12 cellular contexts compared by ENCODE assay signal in the genomic region with DNA sequence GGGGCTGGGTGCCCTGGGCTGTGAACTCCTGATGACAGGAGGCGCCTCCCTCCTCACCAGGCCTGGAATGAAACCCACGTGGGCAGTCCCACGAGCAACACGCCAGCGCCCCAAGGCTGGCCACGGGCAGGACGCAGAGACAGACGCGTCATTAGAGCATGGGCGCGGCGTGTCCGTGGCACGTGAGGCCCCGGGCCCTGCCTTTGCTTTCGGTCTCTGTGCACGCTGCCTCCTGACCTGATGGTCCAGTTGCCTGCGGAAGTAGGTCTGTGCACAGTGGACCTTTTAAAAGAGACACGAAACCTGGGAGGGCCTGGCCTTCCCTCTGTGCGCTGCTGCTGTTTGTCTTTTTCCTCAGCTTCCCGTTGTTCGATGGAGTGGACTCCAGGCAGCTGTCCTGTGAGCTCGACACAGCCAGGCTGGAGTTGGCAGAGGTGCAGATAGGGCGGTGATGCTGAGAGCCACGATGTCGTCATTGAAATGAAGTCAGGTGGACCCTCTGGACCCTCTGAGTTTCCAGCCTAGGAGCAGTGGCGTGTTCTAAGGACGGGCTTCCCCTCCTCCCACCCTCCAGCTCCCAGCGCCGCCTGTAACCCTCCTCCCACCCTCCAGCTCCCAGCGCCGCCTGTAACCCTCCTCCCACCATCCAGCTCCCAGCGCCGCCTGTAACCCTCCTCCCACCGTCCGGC. TPM values are rescaled to one million over a fixed set of nuclear protein-coding genes. Genes with fewer than 3 reads are reported as not detected.
"Had no signal": no experiment of that assay in that cellular context is flagged by ENCODE, and none has a peak within 500 bp of the region (broad histone marks: within the 10 kb centered on the region; RNA-seq: fewer than 3 reads in every experiment).

No MANE protein-coding gene starts in this region.

- ATAC-seq: stimulated activated memory B cell treated with anti-CD40 and anti-IgM and Interleukin-4, amounts not matched to agents 10 μg/mL and 1 μg/mL and 100 μg/mL, for 72 hours; T-cell had no signal

- H3K4me3 ChIP-seq: SK-N-MC, smooth muscle cell had no signal

- H3K27me3 Mint-ChIP-seq: activated CD4-positive, alpha-beta memory T cell treated with anti-CD3 and anti-CD28 coated beads, Interleukin-2, amount 10 ng/mL, durations not matched to agents 7 days and 5 days had no signal

- H3K4me1 Mint-ChIP-seq: activated CD4-positive, alpha-beta memory T cell treated with anti-CD3 and anti-CD28 coated beads, Interleukin-2, amount 10 ng/mL, durations not matched to agents 7 days and 5 days; stimulated activated memory B cell treated with anti-CD40 and anti-IgM and Interleukin-4, amounts not matched to agents 10 μg/mL and 1 μg/mL and 100 μg/mL, for 72 hours; T-cell had no signal

- DNase-seq: activated CD4-positive, alpha-beta memory T cell treated with anti-CD3 and anti-CD28 coated beads, Interleukin-2, amount 10 ng/mL, durations not matched to agents 7 days and 5 days; activated naive CD4-positive, alpha-beta T cell; hippocampal formation; mesenchymal stem cell; nephron progenitor cell; T-cell; T1000 had no signal

- H3K4me2 ChIP-seq: smooth muscle cell had no signal

- H3K4me3 Mint-ChIP-seq: activated CD4-positive, alpha-beta memory T cell treated with anti-CD3 and anti-CD28 coated beads, Interleukin-2, amount 10 ng/mL, durations not matched to agents 7 days and 5 days; activated T-helper 1 cell treated with anti-CD3 and anti-CD28 coated beads, Interleukin-12 subunit alpha, Interleukin-12 subunit beta, Interleukin-2, Interleukin-4 antibody, amounts not matched to agents 30 ng/mL and 10 ng/mL and 1 ng/mL, durations not matched to agents 14 hours and 24 hours and 36 hours; nephron progenitor cell; stimulated activated memory B cell treated with anti-CD40 and anti-IgM and Interleukin-4, amounts not matched to agents 10 μg/mL and 1 μg/mL and 100 μg/mL, for 72 hours; T-cell had no signal

- H3K36me3 Mint-ChIP-seq: stimulated activated memory B cell treated with anti-CD40 and anti-IgM and Interleukin-4, amounts not matched to agents 10 μg/mL and 1 μg/mL and 100 μg/mL, for 72 hours; T-cell had no signal

- H3K27ac ChIP-seq: SK-N-MC, VCaP had no signal

- H3K9me3 Mint-ChIP-seq: activated CD4-positive, alpha-beta memory T cell treated with anti-CD3 and anti-CD28 coated beads, Interleukin-2, amount 10 ng/mL, durations not matched to agents 7 days and 5 days; activated T-helper 1 cell treated with anti-CD3 and anti-CD28 coated beads, Interleukin-12 subunit alpha, Interleukin-12 subunit beta, Interleukin-2, Interleukin-4 antibody, amounts not matched to agents 30 ng/mL and 10 ng/mL and 1 ng/mL, durations not matched to agents 14 hours and 24 hours and 36 hours; nephron progenitor cell; stimulated activated memory B cell treated with anti-CD40 and anti-IgM and Interleukin-4, amounts not matched to agents 10 μg/mL and 1 μg/mL and 100 μg/mL, for 72 hours; T-cell had no signal

- H3K27ac Mint-ChIP-seq: activated CD4-positive, alpha-beta memory T cell treated with anti-CD3 and anti-CD28 coated beads, Interleukin-2, amount 10 ng/mL, durations not matched to agents 7 days and 5 days; activated T-helper 1 cell treated with anti-CD3 and anti-CD28 coated beads, Interleukin-12 subunit alpha, Interleukin-12 subunit beta, Interleukin-2, Interleukin-4 antibody, amounts not matched to agents 30 ng/mL and 10 ng/mL and 1 ng/mL, durations not matched to agents 14 hours and 24 hours and 36 hours; nephron progenitor cell; stimulated activated memory B cell treated with anti-CD40 and anti-IgM and Interleukin-4, amounts not matched to agents 10 μg/mL and 1 μg/mL and 100 μg/mL, for 72 hours; T-cell had no signal

RNA-seq across cellular contexts. Expression of a gene that starts 40.1 kb away (rescaled TPM):
- total RNA-seq: activated CD4-positive, alpha-beta memory T cell treated with anti-CD3 and anti-CD28 coated beads, Interleukin-2, amount 10 ng/mL, durations not matched to agents 7 days and 5 days; activated T-helper 1 cell treated with anti-CD3 and anti-CD28 coated beads, Interleukin-12 subunit alpha, Interleukin-12 subunit beta, Interleukin-2, Interleukin-4 antibody, amounts not matched to agents 30 ng/mL and 10 ng/mL and 1 ng/mL, durations not matched to agents 14 hours and 24 hours and 36 hours; T-cell had no signal
